In genomic region chr5:141914154-141914743, GRCh38 we compare ENCODE assay signal across 9 cellular contexts. TPM values are rescaled to one million over a fixed set of nuclear protein-coding genes. Genes with fewer than 3 reads are reported as not detected.
DNase-seq lines count a peak whose midpoint lies in the region; ATAC-seq and TF ChIP-seq lines count a peak whose summit lies in the region.
"Had no signal": no experiment of that assay in that cellular context is flagged by ENCODE, and none has a peak within 500 bp of the region (broad histone marks: within the 10 kb centered on the region; RNA-seq: fewer than 3 reads in every experiment).

No MANE protein-coding gene starts in this region.

- no peaks in the 10 kb centered on the region for H3F3A ChIP-seq in PC-3 (ENCODE audit: low read length, unreplicated experiment)

- no peaks in the 10 kb centered on the region for H3K9me2 ChIP-seq in PC-3 (replicated peaks; ENCODE audit: low read length)

- no peak overlapping the region for H3K9ac ChIP-seq in PC-3 (ENCODE audit: low read length)
- H3K9ac ChIP-seq: KMS-11 had no signal

- TF ChIP-seq CTCF in BJ (IDR thresholded peaks at IDR 0.05; ENCODE audit: insufficient read depth, low read depth, low read length) (peak; percentile 38), neural crest cell (conservative IDR thresholded peaks at IDR 0.05) (peak; percentile 55), PC-3 (conservative IDR thresholded peaks at IDR 0.05; ENCODE audit: low read depth, low read length) (no peak)

- 0 out of 2 replicates have a peak, but pooled peaks cover under 1% of the 10 kb centered on the region for H3K4me1 ChIP-seq in PC-3 (ENCODE audit: insufficient read depth, low read length)

- H3K36me3 ChIP-seq in BJ (ENCODE audit: control insufficient read depth, insufficient read depth, low read length) = no peaks in the 10 kb centered on the region
- no peaks in the 10 kb centered on the region for H3K36me3 ChIP-seq in PC-3 (ENCODE audit: low read depth, low read length)

- DNase-seq in BJ (ENCODE audit: low read depth) (no peak), globus pallidus (ENCODE audit: low spot score) (peak; percentile 53), neural crest cell (ENCODE audit: low read depth, low spot score) (peak; percentile 59), PC-3 (no peak)
- DNase-seq in activated T-cell treated with anti-CD3 and anti-CD28 coated beads, Interleukin-2, amount 50 U/mL, for 1 hour = peak; percentile 34

- H2AFZ ChIP-seq in PC-3 (ENCODE audit: low read length) = no peak overlapping the region

- peak overlapping the region; percentile 12 for H3K4me3 Mint-ChIP-seq in neural crest cell

- H4K20me1 ChIP-seq in PC-3 (ENCODE audit: low read length) = no peaks in the 10 kb centered on the region

- H3K4me3 ChIP-seq in BJ (ENCODE audit: low read depth, low read length) (peak overlapping the region; percentile 34), PC-3 (ENCODE audit: low read length) (no peak overlapping the region)

- no peaks in the 10 kb centered on the region for H3K79me2 ChIP-seq in PC-3 (ENCODE audit: low read length)

- H3K4me1 Mint-ChIP-seq in neural crest cell = peaks cover 16% of the 10 kb centered on the region

- H3K27ac ChIP-seq in PC-3 (ENCODE audit: low read length) = no peak overlapping the region
- H3K27ac ChIP-seq: KMS-11 had no signal

- no TSS peak for BruUV-seq in PC-3 (replicated peaks; lab: Mats Ljungman, UMichigan)

- H3K36me3 Mint-ChIP-seq in neural crest cell (ENCODE audit: low read depth) = no peaks in the 10 kb centered on the region

- CTCF ChIA-PET in BJ (lab: Yijun Ruan, JAX) = interaction anchor here (1.1 to 2.4 kb wide), 7 partner anchors 9 to 222 kb away, joined by 3 to 9 read pairs (median 4); partner anchors contain the start of genes DELE1 and PCDH1
- CTCF ChIA-PET in PC-3 (lab: Charles Lee) = no interaction called here

- intact Hi-C loops in PC-3 (cut with micrococcal nuclease) = no loop called here

- H3K4me2 ChIP-seq in PC-3 (ENCODE audit: low read length) = no peak overlapping the region
- H3K4me2 ChIP-seq: KMS-11 had no signal

- H3K27me3 Mint-ChIP-seq in neural crest cell (ENCODE audit: low read depth) = peaks cover 18% of the 10 kb centered on the region

- no peaks in the 10 kb centered on the region for H3K9me3 ChIP-seq in PC-3 (ENCODE audit: low read length)

- POLR2A ChIA-PET in BJ (lab: Charles Lee) (interaction anchor here (0.8 kb wide), 1 partner anchor 10 kb away, joined by 4 read pairs; the partner anchor contains the start of gene DELE1), PC-3 (lab: Charles Lee; ENCODE audit: unreplicated experiment) (no interaction called here)

- no peak overlapping the region for H3K27ac Mint-ChIP-seq in neural crest cell (ENCODE audit: unreplicated experiment)

- ATAC-seq in GM19025 (IDR thresholded peaks at IDR 0.05; ENCODE audit: low read depth, unreplicated experiment) (peak; percentile 73), HG03520 (IDR thresholded peaks at IDR 0.05; ENCODE audit: unreplicated experiment) (peak; percentile 57), PC-3 (no peak), GM18517 (IDR thresholded peaks at IDR 0.05; ENCODE audit: unreplicated experiment) (no peak)

- H3K27me3 ChIP-seq in BJ (ENCODE audit: control insufficient read depth, insufficient read depth, low read length) (peaks cover 6% of the 10 kb centered on the region), PC-3 (ENCODE audit: low read length) (no peaks in the 10 kb centered on the region)

- H3K9me3 Mint-ChIP-seq in neural crest cell = no peaks in the 10 kb centered on the region

RNA-seq across cellular contexts. Expression of gene DELE1, which starts 9.4 kb away (rescaled TPM):
- 65.4 and 110 TPM in 2 replicates for polyA plus RNA-seq in BJ (2011; rRNA removed)
- 53.6 and 89.9 TPM in 2 replicates for polyA minus RNA-seq in BJ (2011; rRNA and poly(A)+ RNA removed)
- 88.7 and 93.5 TPM in 2 replicates for total RNA-seq in neural crest cell
- total RNA-seq in PC-3 (2014; rRNA removed) = 46.6 and 58.9 TPM in 2 replicates

RNA-seq across cellular contexts. Expression of gene PCDH1, which starts 36.0 kb away (rescaled TPM):
- 0.91 and 2.1 TPM in 2 replicates for polyA plus RNA-seq in BJ (2011; rRNA removed)
- 3.3 and 3.4 TPM in 2 replicates for polyA minus RNA-seq in BJ (2011; rRNA and poly(A)+ RNA removed)
- total RNA-seq in neural crest cell = 16.2 and 17.3 TPM in 2 replicates
- 53.0 and 55.8 TPM in 2 replicates for total RNA-seq in PC-3 (2014; rRNA removed)

RNA-seq across cellular contexts. Expression of gene PCDH12, which starts 43.8 kb away (rescaled TPM):
- 0.01 TPM in 1 of 2 replicates, not detected in the other for polyA plus RNA-seq in BJ (2011; rRNA removed)
- not detected in 2 replicates for polyA minus RNA-seq in BJ (2011; rRNA and poly(A)+ RNA removed)
- total RNA-seq in neural crest cell = 0.25 and 0.61 TPM in 2 replicates
- 0.15 TPM in 1 of 2 replicates, not detected in the other for total RNA-seq in PC-3 (2014; rRNA removed)

RNA-seq across cellular contexts. Expression of gene RNF14, which starts 54.7 kb away (rescaled TPM):
- 27.2 and 33.1 TPM in 2 replicates for polyA plus RNA-seq in BJ (2011; rRNA removed)
- 20.6 and 26.3 TPM in 2 replicates for polyA minus RNA-seq in BJ (2011; rRNA and poly(A)+ RNA removed)
- total RNA-seq in neural crest cell = 36.9 and 41.4 TPM in 2 replicates
- total RNA-seq in PC-3 (2014; rRNA removed) = 32.1 and 49.8 TPM in 2 replicates

Comparison
In these comparisons a context has a peak if more than half of its experiments do, and no peak if none do; other contexts are left out.
1. DNase-seq: peak in activated T-cell treated with anti-CD3 and anti-CD28 coated beads, Interleukin-2, amount 50 U/mL, for 1 hour (single experiment), globus pallidus (single experiment) and neural crest cell (single experiment); none in BJ (single experiment) and PC-3 (single experiment).
2. ATAC-seq: peak in GM19025 (single experiment) and HG03520 (single experiment); none in PC-3 (single experiment) and GM18517 (single experiment).